8 cellular contexts compared by ENCODE assay signal in genomic region chr17:78882546-78883089, GRCh38. TPM values are rescaled to one million over a fixed set of nuclear protein-coding genes. Genes with fewer than 3 reads are reported as not detected.
DNase-seq lines count a peak whose midpoint lies in the region; ATAC-seq and TF ChIP-seq lines count a peak whose summit lies in the region.

No MANE protein-coding gene starts in this region.

- WGBS in adrenal gland, 4 donors = 39 to 52% (median 48%) methylated on average over 8 to 14 of the region's 14 CpGs

- peak overlapping the region; percentile 77 for H3K27ac Mint-ChIP-seq in stimulated activated memory B cell treated with anti-CD40 and anti-IgM and Interleukin-4, amounts not matched to agents 10 μg/mL and 1 μg/mL and 100 μg/mL, for 72 hours

- DNase-seq in HFF-Myc (ENCODE audit: extremely low read depth, low read depth) (peak; percentile 33), adrenal gland (peak in 2 of 7 donors; percentile 45 to 67), NCI-H1417 treated with DMSO at 0.1 percent for 48 hours (lab: John Stamatoyannopoulos, UW) (no peak), ecto neural progenitor cell (ENCODE audit: low spot score) (no peak), omental fat pad (ENCODE audit: low spot score) (no peak)
- no peak for DNase-seq in stimulated activated naive CD4-positive, alpha-beta T cell treated with Interleukin-2 at 50 U/mL for 16 hours (lab: John Stamatoyannopoulos, UW)

- H3K27me3 Mint-ChIP-seq in stimulated activated memory B cell treated with anti-CD40 and anti-IgM and Interleukin-4, amounts not matched to agents 10 μg/mL and 1 μg/mL and 100 μg/mL, for 72 hours = peaks cover 38% of the 10 kb centered on the region

- H3K9me3 Mint-ChIP-seq in stimulated activated memory B cell treated with anti-CD40 and anti-IgM and Interleukin-4, amounts not matched to agents 10 μg/mL and 1 μg/mL and 100 μg/mL, for 72 hours = no peaks in the 10 kb centered on the region

- H3K4me3 ChIP-seq in HFF-Myc (replicated peaks; ENCODE audit: low read depth, low read length) (peak overlapping the region; percentile 17; the same call in 1 of the 2 replicates), adrenal gland (peak overlapping the region in 1 of 4 donors; percentile 35)

- no peaks in the 10 kb centered on the region for H3K36me3 Mint-ChIP-seq in stimulated activated memory B cell treated with anti-CD40 and anti-IgM and Interleukin-4, amounts not matched to agents 10 μg/mL and 1 μg/mL and 100 μg/mL, for 72 hours

- TF ChIP-seq POLR2A in adrenal gland (IDR thresholded peaks at IDR 0.05) = no peak

- H3K4me1 Mint-ChIP-seq in stimulated activated memory B cell treated with anti-CD40 and anti-IgM and Interleukin-4, amounts not matched to agents 10 μg/mL and 1 μg/mL and 100 μg/mL, for 72 hours = peaks cover 35% of the 10 kb centered on the region

- no peaks in the 10 kb centered on the region for H3K36me3 ChIP-seq in adrenal gland (replicated peaks in 1 of 2)

- no peaks in the 10 kb centered on the region for H3K9me3 ChIP-seq in adrenal gland (replicated peaks in 1 of 3)

- peaks cover 33 to 54% of the 10 kb centered on the region in 2 donors for H3K4me1 ChIP-seq in adrenal gland (replicated peaks in 1 of 2)

- H3K4me3 Mint-ChIP-seq in stimulated activated memory B cell treated with anti-CD40 and anti-IgM and Interleukin-4, amounts not matched to agents 10 μg/mL and 1 μg/mL and 100 μg/mL, for 72 hours = peak overlapping the region; percentile 50

- TF ChIP-seq CTCF in HFF-Myc (IDR thresholded peaks at IDR 0.05; ENCODE audit: low read depth, low read length, missing control alignments) = no peak
- no peak for TF ChIP-seq CTCF in adrenal gland (IDR thresholded peaks at IDR 0.05)
- TF ChIP-seq CTCF in omental fat pad (IDR thresholded peaks at IDR 0.05) = no peak

- intact Hi-C loops in adrenal gland (cut with DNase I) = no loop called here

- H3K27ac ChIP-seq in adrenal gland (peak overlapping the region; percentile 66 to 100 (median 84)), layer of hippocampus (ENCODE audit: low read depth, low read length) (peak overlapping the region; percentile 99)

- H3K27me3 ChIP-seq in adrenal gland (no peaks in the 10 kb centered on the region), layer of hippocampus (ENCODE audit: control insufficient read depth, insufficient read depth, low read length) (no peaks in the 10 kb centered on the region)

- ATAC-seq in stimulated activated memory B cell treated with anti-CD40 and anti-IgM and Interleukin-4, amounts not matched to agents 10 μg/mL and 1 μg/mL and 100 μg/mL, for 72 hours = no peak
- ATAC-seq in omental fat pad (ENCODE audit: low FRiP score) = no peak

RNA-seq across cellular contexts. Expression of gene CEP295NL, which starts 20.4 kb away (rescaled TPM):
- total RNA-seq in adrenal gland = 1 to 10 TPM in 5 of 8 donors, under 1 TPM in 3; 0.18 to 5.1 (median 1.5) TPM
- polyA plus RNA-seq in adrenal gland = 1 to 10 TPM in 1 of 3 donors, under 1 TPM in 2; 0.07 to 3.7 (median 0.13) TPM
- total RNA-seq in omental fat pad = 10 to 100 TPM in 1 of 4 donors, 1 to 10 TPM in 3; 2.7 to 11.8 (median 5.5) TPM

RNA-seq across cellular contexts. Expression of gene USP36, which starts 42.0 kb away (rescaled TPM):
- total RNA-seq in adrenal gland = 10 to 100 TPM; 15.7 to 69.1 (median 47.1) TPM
- 10 to 100 TPM; 19.7 to 48.8 (median 44.8) TPM for polyA plus RNA-seq in adrenal gland
- total RNA-seq in omental fat pad = 100 to 1,000 TPM in 2 of 4 donors, 10 to 100 TPM in 2; 32.5 to 162 (median 86.7) TPM

RNA-seq across cellular contexts. Expression of gene TIMP2, which starts 42.6 kb away (rescaled TPM):
- total RNA-seq in adrenal gland (100 to 1,000 TPM; 112 to 275 (median 219) TPM), omental fat pad (100 to 1,000 TPM; 139 to 161 (median 150) TPM)
- 100 to 1,000 TPM in 1 of 3 donors, 10 to 100 TPM in 2; 50.8 to 153 (median 55.9) TPM for polyA plus RNA-seq in adrenal gland
